Comparison of ENCODE assay signal across 7 cellular contexts in the genomic region with DNA sequence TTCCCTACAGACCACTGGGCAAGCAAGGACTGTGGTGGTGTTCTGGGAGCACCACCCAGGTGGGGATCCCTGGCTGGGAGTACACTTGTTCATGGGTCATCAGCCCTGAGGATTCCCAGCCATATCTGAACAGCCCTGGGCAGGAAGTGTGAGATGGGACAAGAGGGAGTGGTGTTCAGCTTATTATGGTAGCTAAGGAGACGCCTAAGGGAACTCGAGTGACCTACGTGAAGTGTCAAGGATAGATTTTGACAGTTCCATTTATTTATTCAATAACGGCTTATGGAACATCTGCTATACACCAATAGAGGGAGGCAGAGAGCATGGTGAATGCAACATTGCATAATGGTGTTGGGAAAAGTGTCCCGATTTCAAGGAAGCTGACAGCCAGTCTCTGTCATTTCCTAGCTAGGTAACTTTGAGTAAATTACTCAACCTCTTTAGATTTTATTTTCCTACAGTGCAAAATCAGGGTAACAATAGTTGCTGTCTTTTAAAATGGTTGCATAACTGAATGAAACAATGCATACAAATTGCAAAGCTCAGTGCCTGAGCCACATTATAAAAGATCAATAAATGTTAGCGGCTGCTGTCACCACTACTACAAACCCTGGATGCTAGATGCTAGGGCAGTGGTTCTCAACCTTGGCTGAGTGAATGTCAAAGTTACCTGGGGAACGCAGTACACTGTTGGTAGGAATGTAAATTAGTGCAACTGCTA.
DNase-seq lines count a peak whose midpoint lies in the region; ATAC-seq and TF ChIP-seq lines count a peak whose summit lies in the region.

No MANE protein-coding gene starts in this region.

- TF ChIP-seq CTCF in GM12865 (IDR thresholded peaks at IDR 0.05; ENCODE audit: insufficient read depth, low read depth, low read length, missing control alignments), result peak; percentile 65

- no peak overlapping the region for H2AFZ ChIP-seq in neuronal stem cell (ENCODE audit: low read length)

- no peaks in the 10 kb centered on the region for H3K27me3 ChIP-seq in neuronal stem cell (ENCODE audit: control insufficient read depth in 3 of 3, insufficient read depth in 3 of 3, low read depth in 1 of 3, low read length in 3 of 3)

- no peak overlapping the region for H3K27ac ChIP-seq in neuronal stem cell (replicated peaks; ENCODE audit: low read length)

- H2BK15ac ChIP-seq in neuronal stem cell (ENCODE audit: low read length), result no peak overlapping the region

- no peak overlapping the region for H3K23ac ChIP-seq in neuronal stem cell (ENCODE audit: low read depth, low read length, poor library complexity)

- no peak overlapping the region for H3K9ac ChIP-seq in neuronal stem cell (ENCODE audit: low read depth, low read length, poor library complexity)

- H2BK120ac ChIP-seq in neuronal stem cell (ENCODE audit: low read depth, low read length), result no peak overlapping the region

- WGBS in neuronal stem cell (ENCODE audit: extremely low coverage in 2 of 2, insufficient read length in 2 of 2, insufficient replicate concordance in 1 of 2), 2 donors, result no CpG with 5 or more reads among the region's 7 CpGs

- H3K4me3 ChIP-seq in GM12865 (ENCODE audit: low read depth, low read length), result no peak overlapping the region
- no peak overlapping the region for H3K4me3 ChIP-seq in neuronal stem cell (ENCODE audit: low read length in 2 of 2)

- no peak overlapping the region for H2BK5ac ChIP-seq in neuronal stem cell (ENCODE audit: low read length)

- intact Hi-C loops in sciatic nerve (cut with DNase I), result no loop called here

- no peaks in the 10 kb centered on the region for H3K36me3 ChIP-seq in neuronal stem cell (replicated peaks in 1 of 2; ENCODE audit: control insufficient read depth in 2 of 2, insufficient read depth in 2 of 2, low read length in 2 of 2)

- H2BK12ac ChIP-seq in neuronal stem cell (ENCODE audit: low read length), result no peak overlapping the region

- peak overlapping the region; percentile 27 for H2AK5ac ChIP-seq in neuronal stem cell (ENCODE audit: low read depth, low read length)

- no peak overlapping the region for H3K4ac ChIP-seq in neuronal stem cell (ENCODE audit: low read length)

- H4K8ac ChIP-seq in neuronal stem cell (ENCODE audit: low read depth, low read length), result no peak overlapping the region

- H3K14ac ChIP-seq in neuronal stem cell (ENCODE audit: low read length), result peak overlapping the region; percentile 48

- H3K18ac ChIP-seq in neuronal stem cell (ENCODE audit: low read length), result no peak overlapping the region

- no peaks in the 10 kb centered on the region for H3K9me3 ChIP-seq in neuronal stem cell (replicated peaks in 1 of 2; ENCODE audit: control insufficient read depth in 2 of 2, insufficient read depth in 1 of 2, low read depth in 1 of 2, low read length in 2 of 2)

- no peak for ATAC-seq in sciatic nerve
- ATAC-seq in HG02973 (IDR thresholded peaks at IDR 0.05; ENCODE audit: unreplicated experiment), result no peak

- no peaks in the 10 kb centered on the region for H3K79me1 ChIP-seq in neuronal stem cell (ENCODE audit: low read depth, low read length)

- no peak overlapping the region for H4K91ac ChIP-seq in neuronal stem cell (ENCODE audit: low read depth, low read length, poor library complexity)

- no peak overlapping the region for H3K4me2 ChIP-seq in neuronal stem cell (ENCODE audit: insufficient read depth, low read length, poor library complexity, severe bottlenecking)

- H3K4me1 ChIP-seq in neuronal stem cell (ENCODE audit: control insufficient read depth in 2 of 2, insufficient read depth in 1 of 2, low read depth in 1 of 2, low read length in 2 of 2), result peaks cover 0 to 1% of the 10 kb centered on the region in 2 donors

- DNase-seq in GM12865 (ENCODE audit: low read depth) (peak; percentile 19), NCI-H2171 (lab: John Stamatoyannopoulos, UW) (peak; percentile 2), epidermal melanocyte (ENCODE audit: insufficient read length, low spot score) (peak; percentile 23), neuronal stem cell (ENCODE audit: low spot score) (peak; percentile 21), sciatic nerve (ENCODE audit: low spot score) (no peak), NCI-H1092 treated with DMSO at 0.1 percent for 48 hours (lab: John Stamatoyannopoulos, UW) (no peak)

Comparison
In these comparisons a context has a peak if more than half of its experiments do, and no peak if none do; other contexts are left out.
1. DNase-seq: peak in GM12865 (single experiment), NCI-H2171 (single experiment), epidermal melanocyte (single experiment) and neuronal stem cell (single experiment); none in sciatic nerve (single experiment) and NCI-H1092 treated with DMSO at 0.1 percent for 48 hours (single experiment).